In genomic region chr2:71605173-71605641, GRCh38 we compare ENCODE assay signal across 1 cellular context.
TF ChIP-seq lines count a peak whose summit lies in the region.

No MANE protein-coding gene starts in this region.

TF ChIP-seq in GM23338, 12 proteins besides CTCF, POLR2A, EP300 and RAD21 (continued from another document):
- TF ChIP-seq ZNF462 (CRISPR knock-in tag; IDR thresholded peaks at IDR 0.05) (no peak), EZH2 (IDR thresholded peaks at IDR 0.05; ENCODE audit: low read depth, unreplicated experiment) (no peak), ETS1 (IDR thresholded peaks at IDR 0.05) (no peak), REST (IDR thresholded peaks at IDR 0.05; ENCODE audit: unreplicated experiment) (no peak), ZNF331 (CRISPR knock-in tag; IDR thresholded peaks at IDR 0.05; ENCODE audit: low read depth) (no peak), POLR2AphosphoS5 (IDR thresholded peaks at IDR 0.05; ENCODE audit: low read depth) (no peak), CREB1 (CRISPR knock-in tag; IDR thresholded peaks at IDR 0.05; ENCODE audit: low read depth) (no peak), NANOG (IDR thresholded peaks at IDR 0.05; ENCODE audit: borderline replicate concordance) (no peak)
